ENCODE assay signal across 25 cellular contexts in the genomic region with DNA sequence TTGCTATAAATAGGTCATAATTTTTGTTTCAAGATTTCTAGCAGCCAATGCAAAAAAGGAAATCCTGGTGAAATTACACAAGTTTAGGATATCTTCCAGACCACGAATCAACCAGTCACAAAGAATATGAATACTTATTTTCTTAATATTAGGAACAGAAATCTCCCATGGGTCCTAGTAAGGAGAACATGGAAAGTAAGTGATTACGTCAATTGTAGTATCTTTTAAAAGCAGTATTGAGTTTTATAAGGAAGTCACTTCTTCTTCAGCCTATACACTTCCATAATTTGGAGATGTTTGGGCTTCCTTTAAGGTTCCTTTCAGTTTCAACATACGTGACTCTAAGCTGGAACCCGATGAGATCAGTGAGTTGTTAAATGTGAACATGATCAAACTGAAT.
DNase-seq lines count a peak whose midpoint lies in the region; ATAC-seq and TF ChIP-seq lines count a peak whose summit lies in the region.
"Had no signal": no experiment of that assay in that cellular context is flagged by ENCODE, and none has a peak within 500 bp of the region (broad histone marks: within the 10 kb centered on the region; RNA-seq: fewer than 3 reads in every experiment).

No MANE protein-coding gene starts in this region.

- intact Hi-C loops in right cardiac atrium (cut with DNase I) = no loop called here
- intact Hi-C loops in tibial artery (cut with DNase I; ENCODE audit: low total_unique reads) = no loop called here

- H3K4me1 ChIP-seq in endocrine pancreas (ENCODE audit: control insufficient read depth, insufficient read depth, low read length) = no peaks in the 10 kb centered on the region
- no peaks in the 10 kb centered on the region for H3K4me1 ChIP-seq in right cardiac atrium (ENCODE audit: control insufficient read depth, insufficient read depth, low read length)
- H3K4me1 ChIP-seq in tibial artery = peaks cover 0 to 10% (median 0%) of the 10 kb centered on the region in 4 donors
- H3K4me1 ChIP-seq: BLaER1, SJSA1, upper lobe of left lung had no signal

- no peaks in the 10 kb centered on the region for H3K9me3 Mint-ChIP-seq in activated CD4-positive, alpha-beta memory T cell treated with anti-CD3 and anti-CD28 coated beads, Interleukin-2, amount 10 ng/mL, durations not matched to agents 7 days and 5 days
- H3K9me3 Mint-ChIP-seq: activated naive CD4-positive, alpha-beta T cell treated with anti-CD3 and anti-CD28 coated beads, Interleukin-2, amount 50 U/mL, for 24 hours had no signal

- H3K9me3 ChIP-seq in endocrine pancreas (ENCODE audit: control insufficient read depth, low read length) (no peaks in the 10 kb centered on the region), right cardiac atrium (ENCODE audit: control insufficient read depth, low read length) (no peaks in the 10 kb centered on the region), tibial artery (no peaks in the 10 kb centered on the region)
- H3K9me3 ChIP-seq: BLaER1, SJSA1, upper lobe of left lung had no signal

- no peaks in the 10 kb centered on the region for H3K36me3 Mint-ChIP-seq in activated CD4-positive, alpha-beta memory T cell treated with anti-CD3 and anti-CD28 coated beads, Interleukin-2, amount 10 ng/mL, durations not matched to agents 7 days and 5 days (ENCODE audit: low read depth)
- H3K36me3 Mint-ChIP-seq: activated naive CD4-positive, alpha-beta T cell treated with anti-CD3 and anti-CD28 coated beads, Interleukin-2, amount 50 U/mL, for 24 hours had no signal

- H3K4me3 Mint-ChIP-seq in activated CD4-positive, alpha-beta memory T cell treated with anti-CD3 and anti-CD28 coated beads, Interleukin-2, amount 10 ng/mL, durations not matched to agents 7 days and 5 days = no peak overlapping the region
- H3K4me3 Mint-ChIP-seq: activated naive CD4-positive, alpha-beta T cell treated with anti-CD3 and anti-CD28 coated beads, Interleukin-2, amount 50 U/mL, for 24 hours; T-helper 17 cell had no signal

- no peak for TF ChIP-seq CTCF in tibial artery (IDR thresholded peaks at IDR 0.05)

- ATAC-seq in right cardiac atrium (peak; percentile 36 to 72), GM19035 (IDR thresholded peaks at IDR 0.05; ENCODE audit: unreplicated experiment) (no peak)
- ATAC-seq: PC-3; stimulated activated naive CD8-positive, alpha-beta T cell treated with anti-CD3 and anti-CD28 coated beads, Interleukin-15, Interleukin-2, amounts not matched to agents 100 U/mL and 50 U/mL, for 24 hours; T-helper 17 cell had no signal

- H3K27ac ChIP-seq in right cardiac atrium (ENCODE audit: low read length) (no peak overlapping the region), tibial artery (peak overlapping the region; percentile 22 to 37)
- H3K27ac ChIP-seq: BLaER1, SJSA1, upper lobe of left lung had no signal

- 27% methylated on average over 4 of the region's 4 CpGs for WGBS in right cardiac atrium

- POLR2A ChIA-PET in activated CD4-positive, alpha-beta memory T cell treated with anti-CD3 and anti-CD28 coated beads, Interleukin-2, amount 10 ng/mL, durations not matched to agents 7 days and 5 days (lab: Charles Lee) = no interaction called here

- CTCF ChIA-PET in activated CD4-positive, alpha-beta memory T cell treated with anti-CD3 and anti-CD28 coated beads, Interleukin-2, amount 10 ng/mL, durations not matched to agents 7 days and 5 days (lab: Charles Lee) = no interaction called here

- no peaks in the 10 kb centered on the region for H3K36me3 ChIP-seq in endocrine pancreas (ENCODE audit: control insufficient read depth, insufficient read depth, low read length)
- no peaks in the 10 kb centered on the region for H3K36me3 ChIP-seq in tibial artery
- H3K36me3 ChIP-seq: BLaER1, SJSA1, upper lobe of left lung had no signal

- no peak overlapping the region for H3K9ac ChIP-seq in endocrine pancreas (ENCODE audit: control insufficient read depth, insufficient read depth, low read length)
- H3K9ac ChIP-seq: BLaER1 had no signal

- no peaks in the 10 kb centered on the region for H3K4me1 Mint-ChIP-seq in activated CD4-positive, alpha-beta memory T cell treated with anti-CD3 and anti-CD28 coated beads, Interleukin-2, amount 10 ng/mL, durations not matched to agents 7 days and 5 days
- H3K4me1 Mint-ChIP-seq: activated naive CD4-positive, alpha-beta T cell treated with anti-CD3 and anti-CD28 coated beads, Interleukin-2, amount 50 U/mL, for 24 hours; T-helper 17 cell had no signal

- H3K27me3 Mint-ChIP-seq in activated CD4-positive, alpha-beta memory T cell treated with anti-CD3 and anti-CD28 coated beads, Interleukin-2, amount 10 ng/mL, durations not matched to agents 7 days and 5 days = no peaks in the 10 kb centered on the region
- H3K27me3 Mint-ChIP-seq: activated naive CD4-positive, alpha-beta T cell treated with anti-CD3 and anti-CD28 coated beads, Interleukin-2, amount 50 U/mL, for 24 hours; T-helper 17 cell had no signal

- H3K4me3 ChIP-seq in endocrine pancreas (ENCODE audit: control insufficient read depth, insufficient read depth, low read length) (peak overlapping the region; percentile 5), right cardiac atrium (ENCODE audit: low read length) (peak overlapping the region; percentile 40), tibial artery (peak overlapping the region; percentile 20 to 27)
- H3K4me3 ChIP-seq: BLaER1, lung, SJSA1, upper lobe of left lung had no signal

- DNase-seq in MV-4-11 (lab: John Stamatoyannopoulos, UW) (peak; percentile 15), right cardiac atrium (no peak), tibial artery (no peak), NOMO-1 treated with DMSO at 0.1 percent for 48 hours (lab: John Stamatoyannopoulos, UW; ENCODE audit: unreplicated experiment) (no peak), NCI-H187 (lab: John Stamatoyannopoulos, UW) (no peak)
- DNase-seq in activated CD4-positive, alpha-beta memory T cell treated with anti-CD3 and anti-CD28 coated beads, Interleukin-2, amount 10 ng/mL, durations not matched to agents 7 days and 5 days = no peak
- DNase-seq: activated CD4-positive, CD25-positive, alpha-beta regulatory T cell; activated CD8-positive, alpha-beta memory T cell treated with anti-CD3 and anti-CD28 coated beads for 24 hours; activated T-cell treated with anti-CD3 and anti-CD28 coated beads, Interleukin-2, amount 50 U/mL, for 48 hours; Calu3; GOT3; head of caudate nucleus; NCI-H1436 treated with DMSO at 0.1 percent for 48 hours; NCI-H748 treated with DMSO at 0.1 percent for 48 hours; PC-3; stimulated activated CD4-positive, alpha-beta T cell treated with anti-CD3 and anti-CD28 coated beads, Interleukin-2, amount 100 ng/mL, for 24 hours; stimulated activated naive CD8-positive, alpha-beta T cell treated with anti-CD3 and anti-CD28 coated beads, Interleukin-15, Interleukin-2, amounts not matched to agents 100 U/mL and 50 U/mL, for 24 hours; T-helper 17 cell; upper lobe of left lung had no signal

- no peak overlapping the region for H3K27ac Mint-ChIP-seq in activated CD4-positive, alpha-beta memory T cell treated with anti-CD3 and anti-CD28 coated beads, Interleukin-2, amount 10 ng/mL, durations not matched to agents 7 days and 5 days
- H3K27ac Mint-ChIP-seq: activated naive CD4-positive, alpha-beta T cell treated with anti-CD3 and anti-CD28 coated beads, Interleukin-2, amount 50 U/mL, for 24 hours; T-helper 17 cell had no signal

- no peaks in the 10 kb centered on the region for H3K27me3 ChIP-seq in endocrine pancreas (ENCODE audit: control insufficient read depth, insufficient read depth, low read length)
- H3K27me3 ChIP-seq in right cardiac atrium (ENCODE audit: control insufficient read depth, insufficient read depth) = no peaks in the 10 kb centered on the region
- H3K27me3 ChIP-seq in tibial artery = no peaks in the 10 kb centered on the region
- H3K27me3 ChIP-seq: BLaER1, SJSA1, upper lobe of left lung had no signal
